ENCODE assay signal across 29 cellular contexts in the genomic region with DNA sequence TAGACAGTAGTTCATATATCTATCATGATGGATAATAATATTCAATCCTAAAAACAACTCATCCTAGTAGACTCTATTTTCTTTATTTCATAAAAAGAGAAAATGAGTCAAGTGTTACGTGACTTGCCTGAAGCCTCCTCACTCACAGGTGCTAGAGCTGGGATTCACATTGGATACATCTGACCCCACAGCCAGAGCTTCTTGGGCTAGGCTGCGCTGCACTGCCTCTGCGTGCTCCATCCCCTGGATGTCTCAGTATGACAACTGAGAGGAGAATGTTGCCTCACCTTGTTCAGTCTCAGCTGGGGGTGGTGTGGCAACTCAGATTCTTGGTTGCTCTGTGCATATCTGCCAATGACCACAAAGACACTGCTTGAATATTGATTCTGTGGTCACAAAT.
"Had no signal": no experiment of that assay in that cellular context is flagged by ENCODE, and none has a peak within 500 bp of the region (broad histone marks: within the 10 kb centered on the region; RNA-seq: fewer than 3 reads in every experiment).

No MANE protein-coding gene starts in this region.

- H3K9me3 ChIP-seq: ovary, psoas muscle, right lobe of liver, sigmoid colon, stomach, thoracic aorta, thyroid gland, tibial nerve, upper lobe of left lung, vagina had no signal

- H3K36me3 Mint-ChIP-seq: stimulated activated effector memory CD8-positive, alpha-beta T cell treated with anti-CD3 and anti-CD28 coated beads, Interleukin-12 subunit alpha, Interleukin-12 subunit beta, amount 100 ng/mL, for 72 hours; stimulated activated naive B cell treated with anti-CD40 and anti-IgM and Interleukin-4, amounts not matched to agents 10 μg/mL and 1 μg/mL and 100 μg/mL, for 72 hours had no signal

- H3K27ac Mint-ChIP-seq: natural killer cell treated with Interleukin-12 subunit alpha and Interleukin-12 subunit beta and Interleukin-15 and Interleukin-18, amount 100 ng/mL, for 72 hours; nephron progenitor cell; progenitor cell of endocrine pancreas; stimulated activated effector memory CD8-positive, alpha-beta T cell treated with anti-CD3 and anti-CD28 coated beads, Interleukin-12 subunit alpha, Interleukin-12 subunit beta, amount 100 ng/mL, for 72 hours; stimulated activated naive B cell treated with anti-CD40 and anti-IgM and Interleukin-4, amounts not matched to agents 10 μg/mL and 1 μg/mL and 100 μg/mL, for 72 hours; stimulated activated naive CD8-positive, alpha-beta T cell treated with anti-CD3 and anti-CD28 coated beads, Interleukin-15, Interleukin-2, amounts not matched to agents 100 ng/mL and 50 ng/mL, for 24 hours had no signal

- H3K27ac ChIP-seq: ovary, parathyroid adenoma, psoas muscle, right lobe of liver, sigmoid colon, stomach, thoracic aorta, thyroid gland, tibial nerve, upper lobe of left lung, vagina had no signal

- DNase-seq: nephron progenitor cell; occipital lobe; ovary; posterior cingulate gyrus; psoas muscle; right cardiac atrium; right lobe of liver; sigmoid colon; small intestine; stimulated activated CD4-positive, alpha-beta T cell treated with anti-CD3 and anti-CD28 coated beads, Interleukin-15, amount 100 ng/mL, for 24 hours; stimulated activated CD4-positive, alpha-beta T cell treated with anti-CD3 and anti-CD28 coated beads, Interleukin-2, amount 100 ng/mL, for 24 hours; stimulated activated CD4-positive, alpha-beta T cell treated with anti-CD3 and anti-CD28 coated beads, Interleukin-2, amount 100 ng/mL, for 48 hours; stimulated activated CD4-positive, alpha-beta T cell treated with anti-CD3 and anti-CD28 coated beads, Interleukin-4, amount 100 ng/mL, for 24 hours; stimulated activated naive B cell treated with anti-CD40 and anti-IgM and Interleukin-4, amounts not matched to agents 10 μg/mL and 1 μg/mL and 100 μg/mL, for 72 hours; stimulated activated naive CD4-positive, alpha-beta T cell treated with Interleukin-2 at 50 U/mL for 16 hours; stomach; thyroid gland; trophoblast cell; upper lobe of left lung had no signal

- H3K4me3 Mint-ChIP-seq: natural killer cell treated with Interleukin-12 subunit alpha and Interleukin-12 subunit beta and Interleukin-15 and Interleukin-18, amount 100 ng/mL, for 72 hours; nephron progenitor cell; neural crest cell; stimulated activated effector memory CD8-positive, alpha-beta T cell treated with anti-CD3 and anti-CD28 coated beads, Interleukin-12 subunit alpha, Interleukin-12 subunit beta, amount 100 ng/mL, for 72 hours; stimulated activated naive B cell treated with anti-CD40 and anti-IgM and Interleukin-4, amounts not matched to agents 10 μg/mL and 1 μg/mL and 100 μg/mL, for 72 hours; stimulated activated naive CD8-positive, alpha-beta T cell treated with anti-CD3 and anti-CD28 coated beads, Interleukin-15, Interleukin-2, amounts not matched to agents 100 ng/mL and 50 ng/mL, for 24 hours had no signal

- FAIRE-seq: small intestine, urothelium cell line had no signal

- H3K27me3 ChIP-seq: ovary, right lobe of liver, sigmoid colon, stomach, thyroid gland, tibial nerve, upper lobe of left lung, vagina had no signal

- H3K4me1 Mint-ChIP-seq: nephron progenitor cell; neural crest cell; stimulated activated effector memory CD8-positive, alpha-beta T cell treated with anti-CD3 and anti-CD28 coated beads, Interleukin-12 subunit alpha, Interleukin-12 subunit beta, amount 100 ng/mL, for 72 hours; stimulated activated naive B cell treated with anti-CD40 and anti-IgM and Interleukin-4, amounts not matched to agents 10 μg/mL and 1 μg/mL and 100 μg/mL, for 72 hours had no signal

- H3K36me3 ChIP-seq: ovary, right lobe of liver, sigmoid colon, stomach, thoracic aorta, thyroid gland, tibial nerve, upper lobe of left lung, vagina had no signal

- H3K27me3 Mint-ChIP-seq: natural killer cell treated with Interleukin-12 subunit alpha and Interleukin-12 subunit beta and Interleukin-15 and Interleukin-18, amount 100 ng/mL, for 72 hours; progenitor cell of endocrine pancreas; stimulated activated naive B cell treated with anti-CD40 and anti-IgM and Interleukin-4, amounts not matched to agents 10 μg/mL and 1 μg/mL and 100 μg/mL, for 72 hours; stimulated activated naive CD8-positive, alpha-beta T cell treated with anti-CD3 and anti-CD28 coated beads, Interleukin-15, Interleukin-2, amounts not matched to agents 100 ng/mL and 50 ng/mL, for 24 hours had no signal

- H3K4me1 ChIP-seq: parathyroid adenoma, psoas muscle, right lobe of liver, sigmoid colon, thyroid gland, tibial nerve, upper lobe of left lung, vagina had no signal

- H3K79me2 ChIP-seq: parathyroid adenoma had no signal

- H3K4me3 ChIP-seq: ovary, psoas muscle, right lobe of liver, sigmoid colon, stomach, thoracic aorta, thyroid gland, tibial nerve, upper lobe of left lung, vagina had no signal

- H2AFZ ChIP-seq: parathyroid adenoma had no signal

- H3K9ac ChIP-seq: parathyroid adenoma had no signal

- ATAC-seq: natural killer cell treated with Interleukin-12 subunit alpha and Interleukin-12 subunit beta and Interleukin-15 and Interleukin-18, amount 100 ng/mL, for 72 hours; psoas muscle; right cardiac atrium; right lobe of liver; stimulated activated effector memory CD8-positive, alpha-beta T cell treated with anti-CD3 and anti-CD28 coated beads, Interleukin-12 subunit alpha, Interleukin-12 subunit beta, amount 100 ng/mL, for 72 hours; stimulated activated naive B cell treated with anti-CD40 and anti-IgM and Interleukin-4, amounts not matched to agents 10 μg/mL and 1 μg/mL and 100 μg/mL, for 72 hours had no signal
